16 cellular contexts compared by ENCODE assay signal in genomic region chr4:86633854-86634253, GRCh38.
"Had no signal": no experiment of that assay in that cellular context is flagged by ENCODE, and none has a peak within 500 bp of the region (broad histone marks: within the 10 kb centered on the region; RNA-seq: fewer than 3 reads in every experiment).

No MANE protein-coding gene starts in this region.

- H3K9me3 ChIP-seq: mucosa of descending colon, psoas muscle, suprapubic skin, upper lobe of left lung had no signal

- H3K4me3 ChIP-seq: mucosa of descending colon, psoas muscle, suprapubic skin, upper lobe of left lung had no signal

- DNase-seq: activated CD4-positive, alpha-beta T cell treated with anti-CD3 and anti-CD28 coated beads, Interleukin-2, amount 50 U/mL, for 1 hour; activated CD4-positive, CD25-positive, alpha-beta regulatory T cell; activated effector memory CD4-positive, alpha-beta T cell treated with Interleukin-2 at 50 U/mL for 16 hours; hippocampal formation; left colon; mucosa of descending colon; natural killer cell; nucleus accumbens; psoas muscle; stimulated activated CD4-positive, alpha-beta T cell treated with anti-CD3 and anti-CD28 coated beads, Interleukin-12 subunit alpha, Interleukin-12 subunit beta, amount 100 ng/mL, for 4 hours; stimulated activated CD4-positive, alpha-beta T cell treated with anti-CD3 and anti-CD28 coated beads, Interleukin-2, amount 100 ng/mL, for 48 hours; stimulated activated naive CD8-positive, alpha-beta T cell treated with anti-CD3 and anti-CD28 coated beads, Interleukin-15, Interleukin-2, amounts not matched to agents 100 U/mL and 50 U/mL, for 24 hours; T-helper 2 cell; upper lobe of left lung had no signal

- H3K36me3 ChIP-seq: upper lobe of left lung had no signal

- H3K4me1 ChIP-seq: psoas muscle had no signal

- ATAC-seq: left colon; mucosa of descending colon; natural killer cell; psoas muscle; sciatic nerve; stimulated activated naive CD8-positive, alpha-beta T cell treated with anti-CD3 and anti-CD28 coated beads, Interleukin-15, Interleukin-2, amounts not matched to agents 100 U/mL and 50 U/mL, for 24 hours had no signal

- H3K27me3 ChIP-seq: suprapubic skin, upper lobe of left lung had no signal

- H3K27ac ChIP-seq: psoas muscle, suprapubic skin, upper lobe of left lung had no signal
